ENCODE assay signal across 9 cellular contexts in genomic region chr4:39970559-39971270, GRCh38. TPM values are rescaled to one million over a fixed set of nuclear protein-coding genes. Genes with fewer than 3 reads are reported as not detected.
DNase-seq lines count a peak whose midpoint lies in the region; ATAC-seq and TF ChIP-seq lines count a peak whose summit lies in the region.
"Had no signal": no experiment of that assay in that cellular context is flagged by ENCODE, and none has a peak within 500 bp of the region (broad histone marks: within the 10 kb centered on the region; RNA-seq: fewer than 3 reads in every experiment).

No MANE protein-coding gene starts in this region.

- H3K27me3 ChIP-seq in left ventricle myocardium inferior (ENCODE audit: low read depth): no peaks in the 10 kb centered on the region

- TF ChIP-seq CTCF in left ventricle myocardium inferior (IDR thresholded peaks at IDR 0.05; ENCODE audit: borderline replicate concordance) (no peak), cardiac fibroblast (IDR thresholded peaks at IDR 0.05; ENCODE audit: low read depth, low read length) (no peak)

- peaks cover 24% of the 10 kb centered on the region for H3K36me3 ChIP-seq in left ventricle myocardium inferior

- H3K4me3 ChIP-seq in left ventricle myocardium inferior (no peak overlapping the region), cardiac fibroblast (replicated peaks in 1 of 2; ENCODE audit: low read depth in 2 of 2, low read length in 2 of 2) (no peak overlapping the region)
- H3K4me3 ChIP-seq: skin epidermis had no signal

- H3K27ac ChIP-seq in left ventricle myocardium inferior (replicated peaks): no peak overlapping the region
- H3K27ac ChIP-seq: skin epidermis had no signal

- no peaks in the 10 kb centered on the region for H3K9me3 ChIP-seq in left ventricle myocardium inferior (replicated peaks)

- intact Hi-C loops in Right ventricle myocardium superior (cut with DNase I) (loop anchor here (10.0 kb wide), 1 partner anchor 66 kb away; no protein-coding TSS in a partner anchor), left ventricle myocardium inferior (cut with micrococcal nuclease) (no loop called here), sciatic nerve (cut with DNase I) (loop anchor here (10.0 kb wide), 2 partner anchors 276 to 336 kb away; partner anchors contain the start of genes SMIM14 and UBE2K)

- H3K4me1 ChIP-seq in left ventricle myocardium inferior: peaks cover 45% of the 10 kb centered on the region

- no peak for DNase-seq in Right ventricle myocardium superior
- DNase-seq in left ventricle myocardium inferior: no peak
- DNase-seq in HS-27A (ENCODE audit: low read depth): peak; percentile 24
- peak; percentile 40 to 51 for DNase-seq in cardiac fibroblast (ENCODE audit: low read depth in 2 of 2)
- DNase-seq in sciatic nerve (ENCODE audit: low spot score): peak; percentile 23
- DNase-seq in DMS 273 (lab: John Stamatoyannopoulos, UW; ENCODE audit: unreplicated experiment): no peak
- DNase-seq in activated CD4-positive, CD25-positive, alpha-beta regulatory T cell treated with anti-CD3 and anti-CD28 coated beads, Interleukin-2, amount 50 U/mL, for 72 hours: no peak

- ATAC-seq in Right ventricle myocardium superior (ENCODE audit: poor library complexity) (peak; percentile 56), sciatic nerve (no peak), GM19452 (IDR thresholded peaks at IDR 0.05; ENCODE audit: unreplicated experiment) (no peak)

RNA-seq across cellular contexts. Expression of gene PDS5A, which starts 7.0 kb away (rescaled TPM):
- total RNA-seq in Right ventricle myocardium superior (31.1 TPM), left ventricle myocardium inferior (29.3 TPM), sciatic nerve (65.8 TPM)

Comparison
In these comparisons a context has a peak if more than half of its experiments do, and no peak if none do; other contexts are left out.
1. DNase-seq: peak in HS-27A (single experiment), cardiac fibroblast (2 of 2) and sciatic nerve (single experiment); none in Right ventricle myocardium superior (single experiment), left ventricle myocardium inferior (single experiment), DMS 273 (single experiment) and activated CD4-positive, CD25-positive, alpha-beta regulatory T cell treated with anti-CD3 and anti-CD28 coated beads, Interleukin-2, amount 50 U/mL, for 72 hours (single experiment).